25 cellular contexts compared by ENCODE assay signal in genomic region chr18:76383636-76384035, GRCh38.
DNase-seq lines count a peak whose midpoint lies in the region; ATAC-seq and TF ChIP-seq lines count a peak whose summit lies in the region.
"Had no signal": no experiment of that assay in that cellular context is flagged by ENCODE, and none has a peak within 500 bp of the region (broad histone marks: within the 10 kb centered on the region; RNA-seq: fewer than 3 reads in every experiment).

No MANE protein-coding gene starts in this region.

- H3K4me1 Mint-ChIP-seq in CD14-positive monocyte (peaks cover 21% of the 10 kb centered on the region), WTC11 (peaks cover 23% of the 10 kb centered on the region)
- H3K4me1 Mint-ChIP-seq in activated T-helper 17 cell treated with anti-CD3 and anti-CD28 coated beads, Interleukin-2, amount 50 U/mL, for 72 hours = peaks cover 26% of the 10 kb centered on the region
- H3K4me1 Mint-ChIP-seq in stimulated activated naive B cell treated with anti-CD40 and anti-IgM and Interleukin-4, amounts not matched to agents 10 μg/mL and 1 μg/mL and 100 μg/mL, for 72 hours = peaks cover 15 to 35% of the 10 kb centered on the region in 2 donors

- no peak for DNase-seq in CD14-positive monocyte (ENCODE audit: low spot score)
- peak; percentile 86 for DNase-seq in mesenteric fat pad (ENCODE audit: low spot score)
- no peak for DNase-seq in stimulated activated naive B cell treated with anti-CD40 and anti-IgM and Interleukin-4, amounts not matched to agents 10 μg/mL and 1 μg/mL and 100 μg/mL, for 72 hours
- no peak for DNase-seq in OCI-LY7 (ENCODE audit: low spot score)
- no peak for DNase-seq in activated CD4-positive, alpha-beta T cell treated with anti-CD3 and anti-CD28 coated beads for 4 hours
- DNase-seq in WTC11 (ENCODE audit: low spot score) = no peak
- DNase-seq: CD4-positive, CD25-positive, alpha-beta regulatory T cell; DMS153; GOT3; HFFc6; NCI-H1048; NCI-H1417 treated with DMSO at 0.1 percent for 48 hours; NCI-H1694 treated with DMSO at 0.1 percent for 48 hours; NCI-H2081; NCI-H2227 treated with DMSO at 0.1 percent for 48 hours; NCI-H526 treated with DMSO at 0.1 percent for 48 hours; SK-N-SH had no signal

- H3K36me3 ChIP-seq in OCI-LY7 (ENCODE audit: insufficient read depth, low read length) = peaks cover under 1% of the 10 kb centered on the region; the same call in 1 of the 2 replicates

- H3K4me3 ChIP-seq in OCI-LY7 (ENCODE audit: low read depth, low read length, poor library complexity, severe bottlenecking) = no peak overlapping the region
- H3K4me3 ChIP-seq: HAP-1 had no signal

- H3K4me1 ChIP-seq in OCI-LY7 (ENCODE audit: insufficient read depth, low read length, poor library complexity, severe bottlenecking) = no peaks in the 10 kb centered on the region

- no peak overlapping the region for H3K4me2 ChIP-seq in OCI-LY7 (ENCODE audit: low read length)
- H3K4me2 ChIP-seq: KMS-11, SK-N-SH had no signal

- CTCF ChIA-PET in OCI-LY7 (lab: Charles Lee; ENCODE audit: unreplicated experiment) = no interaction called here
- CTCF ChIA-PET in WTC11 (lab: Charles Lee) = interaction anchor here (1.9 kb wide), 1 partner anchor 15 kb away, joined by 5 read pairs; no protein-coding TSS in a partner anchor

- no peaks in the 10 kb centered on the region for H4K20me1 ChIP-seq in OCI-LY7 (ENCODE audit: insufficient read depth, low read length)

- ATAC-seq in activated T-helper 17 cell treated with anti-CD3 and anti-CD28 coated beads, Interleukin-2, amount 50 U/mL, for 72 hours (replicated peaks) = peak; percentile 38
- no peak for ATAC-seq in stimulated activated naive B cell treated with anti-CD40 and anti-IgM and Interleukin-4, amounts not matched to agents 10 μg/mL and 1 μg/mL and 100 μg/mL, for 72 hours (replicated peaks)
- ATAC-seq in GM19351 (IDR thresholded peaks at IDR 0.05; ENCODE audit: unreplicated experiment) (no peak), WTC11 (no peak)
- ATAC-seq: Panc1 had no signal

- H3K27me3 Mint-ChIP-seq in CD14-positive monocyte (ENCODE audit: low read depth in 3 of 3) (no peaks in the 10 kb centered on the region), WTC11 (ENCODE audit: low read depth) (no peaks in the 10 kb centered on the region; the same call in 1 of the 2 replicates)
- no peaks in the 10 kb centered on the region for H3K27me3 Mint-ChIP-seq in activated T-helper 17 cell treated with anti-CD3 and anti-CD28 coated beads, Interleukin-2, amount 50 U/mL, for 72 hours
- H3K27me3 Mint-ChIP-seq in stimulated activated naive B cell treated with anti-CD40 and anti-IgM and Interleukin-4, amounts not matched to agents 10 μg/mL and 1 μg/mL and 100 μg/mL, for 72 hours = no peaks in the 10 kb centered on the region
- H3K27me3 Mint-ChIP-seq: CD4-positive, CD25-positive, alpha-beta regulatory T cell had no signal

- H3K9me3 ChIP-seq in OCI-LY7 (ENCODE audit: low read length) = no peaks in the 10 kb centered on the region
- H3K9me3 ChIP-seq: HAP-1, SK-N-SH had no signal

- H3K9me3 Mint-ChIP-seq in CD14-positive monocyte (peaks cover 0 to 5% (median 0%) of the 10 kb centered on the region in 7 donors), WTC11 (peaks cover 10% of the 10 kb centered on the region; the same call in 1 of the 2 replicates)
- no peaks in the 10 kb centered on the region for H3K9me3 Mint-ChIP-seq in activated T-helper 17 cell treated with anti-CD3 and anti-CD28 coated beads, Interleukin-2, amount 50 U/mL, for 72 hours
- peaks cover 0 to 5% of the 10 kb centered on the region in 2 donors for H3K9me3 Mint-ChIP-seq in stimulated activated naive B cell treated with anti-CD40 and anti-IgM and Interleukin-4, amounts not matched to agents 10 μg/mL and 1 μg/mL and 100 μg/mL, for 72 hours
- H3K9me3 Mint-ChIP-seq: CD4-positive, CD25-positive, alpha-beta regulatory T cell; HFFc6 had no signal

- no peaks in the 10 kb centered on the region for H3K9me2 ChIP-seq in OCI-LY7 (ENCODE audit: insufficient read depth, low read length)
- H3K9me2 ChIP-seq: SK-N-SH had no signal

- H3K4me3 Mint-ChIP-seq in CD14-positive monocyte (no peak overlapping the region), WTC11 (no peak overlapping the region)
- no peak overlapping the region for H3K4me3 Mint-ChIP-seq in activated T-helper 17 cell treated with anti-CD3 and anti-CD28 coated beads, Interleukin-2, amount 50 U/mL, for 72 hours
- H3K4me3 Mint-ChIP-seq in stimulated activated naive B cell treated with anti-CD40 and anti-IgM and Interleukin-4, amounts not matched to agents 10 μg/mL and 1 μg/mL and 100 μg/mL, for 72 hours = no peak overlapping the region
- H3K4me3 Mint-ChIP-seq: CD4-positive, CD25-positive, alpha-beta regulatory T cell; HFFc6; IgD-negative memory B cell had no signal

- H3K27ac Mint-ChIP-seq in CD14-positive monocyte = peak overlapping the region in 5 of 7 donors; percentile 27 to 72 (median 37)
- H3K27ac Mint-ChIP-seq in activated T-helper 17 cell treated with anti-CD3 and anti-CD28 coated beads, Interleukin-2, amount 50 U/mL, for 72 hours = peak overlapping the region; percentile 80
- peak overlapping the region; percentile 57 for H3K27ac Mint-ChIP-seq in stimulated activated naive B cell treated with anti-CD40 and anti-IgM and Interleukin-4, amounts not matched to agents 10 μg/mL and 1 μg/mL and 100 μg/mL, for 72 hours
- H3K27ac Mint-ChIP-seq in WTC11 = no peak overlapping the region
- H3K27ac Mint-ChIP-seq: CD4-positive, CD25-positive, alpha-beta regulatory T cell; HFFc6; IgD-negative memory B cell had no signal

- H3K27ac ChIP-seq in OCI-LY7 (ENCODE audit: low read depth, low read length, poor library complexity, severe bottlenecking) = no peak overlapping the region
- H3K27ac ChIP-seq: HL-60, KMS-11, RWPE1 had no signal

- no TSS peak for BruUV-seq in OCI-LY7 (replicated peaks; lab: Mats Ljungman, UMichigan)

- no peaks in the 10 kb centered on the region for H3K79me2 ChIP-seq in OCI-LY7 (ENCODE audit: insufficient read depth, low read depth, low read length)

- no peak overlapping the region for H2AFZ ChIP-seq in OCI-LY7 (ENCODE audit: low read length)

- intact Hi-C loops in CD14-positive monocyte (cut with micrococcal nuclease) = no loop called here
- intact Hi-C loops in OCI-LY7 (cut with micrococcal nuclease; ENCODE audit: unreplicated experiment) = no loop called here

- POLR2A ChIA-PET in OCI-LY7 (lab: Charles Lee) = no interaction called here
- POLR2A ChIA-PET in WTC11 (lab: Charles Lee) = no interaction called here

- peaks cover 32 to 52% of the 10 kb centered on the region in 2 donors for H3K36me3 Mint-ChIP-seq in CD14-positive monocyte
- H3K36me3 Mint-ChIP-seq in activated T-helper 17 cell treated with anti-CD3 and anti-CD28 coated beads, Interleukin-2, amount 50 U/mL, for 72 hours (ENCODE audit: low read depth) = peaks cover 11% of the 10 kb centered on the region
- peaks cover 26 to 38% of the 10 kb centered on the region in 2 donors for H3K36me3 Mint-ChIP-seq in stimulated activated naive B cell treated with anti-CD40 and anti-IgM and Interleukin-4, amounts not matched to agents 10 μg/mL and 1 μg/mL and 100 μg/mL, for 72 hours
- peaks cover 12% of the 10 kb centered on the region for H3K36me3 Mint-ChIP-seq in WTC11
- H3K36me3 Mint-ChIP-seq: CD4-positive, CD25-positive, alpha-beta regulatory T cell; IgD-negative memory B cell had no signal

- TF ChIP-seq CTCF in CD14-positive monocyte (IDR thresholded peaks at IDR 0.05) (no peak), OCI-LY7 (conservative IDR thresholded peaks at IDR 0.05; ENCODE audit: low read length) (no peak), WTC11 (IDR thresholded peaks at IDR 0.05) (no peak)

TF ChIP-seq in WTC11, 78 proteins besides CTCF, POLR2A, EP300 and RAD21 (continues in another document):
- TF ChIP-seq FOXP4 (CRISPR knock-in tag; IDR thresholded peaks at IDR 0.05) (no peak), E2F4 (CRISPR knock-in tag; IDR thresholded peaks at IDR 0.05; ENCODE audit: borderline replicate concordance, low read depth) (no peak), TEAD4 (CRISPR knock-in tag; IDR thresholded peaks at IDR 0.05) (no peak), ZNF425 (CRISPR knock-in tag; conservative IDR thresholded peaks at IDR 0.05) (no peak)
